1 cellular context compared by ENCODE assay signal in the genomic region with DNA sequence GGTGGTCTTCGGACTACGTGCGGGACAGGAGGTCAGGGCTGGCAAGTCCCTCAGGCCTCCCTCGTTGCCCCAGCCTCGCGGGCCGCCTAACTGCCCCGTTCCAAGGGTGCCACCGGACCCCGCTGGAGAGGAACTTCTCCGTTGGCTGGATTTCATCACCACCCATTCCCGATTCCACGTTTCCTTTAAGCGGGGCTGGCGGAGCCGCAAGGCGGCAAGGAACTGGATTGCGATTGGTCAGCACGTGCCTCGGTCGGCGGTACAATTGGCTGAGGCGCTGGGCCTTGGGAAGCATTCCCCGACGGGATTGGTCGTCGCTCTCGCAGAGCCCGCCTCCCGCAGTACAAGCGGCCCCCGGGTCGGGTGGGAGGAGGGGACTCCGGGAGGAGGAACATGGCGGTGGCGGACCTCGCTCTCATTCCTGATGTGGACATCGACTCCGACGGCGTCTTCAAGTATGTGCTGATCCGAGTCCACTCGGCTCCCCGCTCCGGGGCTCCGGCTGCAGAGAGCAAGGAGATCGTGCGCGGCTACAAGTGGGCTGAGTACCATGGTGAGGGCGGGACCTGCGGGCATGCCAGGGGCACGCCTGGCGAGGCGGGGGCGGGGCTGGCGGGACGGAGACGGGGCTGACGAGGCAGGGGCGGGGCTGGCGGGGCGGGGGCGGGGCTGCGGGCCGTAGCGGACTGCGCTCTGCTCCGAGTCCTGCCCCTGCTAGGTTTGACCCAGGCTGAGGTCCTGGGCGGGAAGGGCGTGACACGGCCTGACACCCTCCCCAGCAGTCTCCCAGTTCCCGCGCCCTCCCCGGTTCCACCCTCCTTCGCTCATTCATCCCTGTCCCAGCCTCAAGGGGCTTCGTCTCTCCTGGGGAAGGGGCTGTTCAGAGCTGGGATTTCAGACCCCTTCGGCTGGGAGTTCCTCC.
TF ChIP-seq lines count a peak whose summit lies in the region.

A gene (plus strand): TSS at position 372 of the 922 bp plus-strand sequence. CDS start 22 bp downstream, at position 394.

TF ChIP-seq in K562, 482 proteins besides CTCF, POLR2A, EP300 and RAD21 (continued from another document and continues in another):
- TF ChIP-seq, protein P1, sequence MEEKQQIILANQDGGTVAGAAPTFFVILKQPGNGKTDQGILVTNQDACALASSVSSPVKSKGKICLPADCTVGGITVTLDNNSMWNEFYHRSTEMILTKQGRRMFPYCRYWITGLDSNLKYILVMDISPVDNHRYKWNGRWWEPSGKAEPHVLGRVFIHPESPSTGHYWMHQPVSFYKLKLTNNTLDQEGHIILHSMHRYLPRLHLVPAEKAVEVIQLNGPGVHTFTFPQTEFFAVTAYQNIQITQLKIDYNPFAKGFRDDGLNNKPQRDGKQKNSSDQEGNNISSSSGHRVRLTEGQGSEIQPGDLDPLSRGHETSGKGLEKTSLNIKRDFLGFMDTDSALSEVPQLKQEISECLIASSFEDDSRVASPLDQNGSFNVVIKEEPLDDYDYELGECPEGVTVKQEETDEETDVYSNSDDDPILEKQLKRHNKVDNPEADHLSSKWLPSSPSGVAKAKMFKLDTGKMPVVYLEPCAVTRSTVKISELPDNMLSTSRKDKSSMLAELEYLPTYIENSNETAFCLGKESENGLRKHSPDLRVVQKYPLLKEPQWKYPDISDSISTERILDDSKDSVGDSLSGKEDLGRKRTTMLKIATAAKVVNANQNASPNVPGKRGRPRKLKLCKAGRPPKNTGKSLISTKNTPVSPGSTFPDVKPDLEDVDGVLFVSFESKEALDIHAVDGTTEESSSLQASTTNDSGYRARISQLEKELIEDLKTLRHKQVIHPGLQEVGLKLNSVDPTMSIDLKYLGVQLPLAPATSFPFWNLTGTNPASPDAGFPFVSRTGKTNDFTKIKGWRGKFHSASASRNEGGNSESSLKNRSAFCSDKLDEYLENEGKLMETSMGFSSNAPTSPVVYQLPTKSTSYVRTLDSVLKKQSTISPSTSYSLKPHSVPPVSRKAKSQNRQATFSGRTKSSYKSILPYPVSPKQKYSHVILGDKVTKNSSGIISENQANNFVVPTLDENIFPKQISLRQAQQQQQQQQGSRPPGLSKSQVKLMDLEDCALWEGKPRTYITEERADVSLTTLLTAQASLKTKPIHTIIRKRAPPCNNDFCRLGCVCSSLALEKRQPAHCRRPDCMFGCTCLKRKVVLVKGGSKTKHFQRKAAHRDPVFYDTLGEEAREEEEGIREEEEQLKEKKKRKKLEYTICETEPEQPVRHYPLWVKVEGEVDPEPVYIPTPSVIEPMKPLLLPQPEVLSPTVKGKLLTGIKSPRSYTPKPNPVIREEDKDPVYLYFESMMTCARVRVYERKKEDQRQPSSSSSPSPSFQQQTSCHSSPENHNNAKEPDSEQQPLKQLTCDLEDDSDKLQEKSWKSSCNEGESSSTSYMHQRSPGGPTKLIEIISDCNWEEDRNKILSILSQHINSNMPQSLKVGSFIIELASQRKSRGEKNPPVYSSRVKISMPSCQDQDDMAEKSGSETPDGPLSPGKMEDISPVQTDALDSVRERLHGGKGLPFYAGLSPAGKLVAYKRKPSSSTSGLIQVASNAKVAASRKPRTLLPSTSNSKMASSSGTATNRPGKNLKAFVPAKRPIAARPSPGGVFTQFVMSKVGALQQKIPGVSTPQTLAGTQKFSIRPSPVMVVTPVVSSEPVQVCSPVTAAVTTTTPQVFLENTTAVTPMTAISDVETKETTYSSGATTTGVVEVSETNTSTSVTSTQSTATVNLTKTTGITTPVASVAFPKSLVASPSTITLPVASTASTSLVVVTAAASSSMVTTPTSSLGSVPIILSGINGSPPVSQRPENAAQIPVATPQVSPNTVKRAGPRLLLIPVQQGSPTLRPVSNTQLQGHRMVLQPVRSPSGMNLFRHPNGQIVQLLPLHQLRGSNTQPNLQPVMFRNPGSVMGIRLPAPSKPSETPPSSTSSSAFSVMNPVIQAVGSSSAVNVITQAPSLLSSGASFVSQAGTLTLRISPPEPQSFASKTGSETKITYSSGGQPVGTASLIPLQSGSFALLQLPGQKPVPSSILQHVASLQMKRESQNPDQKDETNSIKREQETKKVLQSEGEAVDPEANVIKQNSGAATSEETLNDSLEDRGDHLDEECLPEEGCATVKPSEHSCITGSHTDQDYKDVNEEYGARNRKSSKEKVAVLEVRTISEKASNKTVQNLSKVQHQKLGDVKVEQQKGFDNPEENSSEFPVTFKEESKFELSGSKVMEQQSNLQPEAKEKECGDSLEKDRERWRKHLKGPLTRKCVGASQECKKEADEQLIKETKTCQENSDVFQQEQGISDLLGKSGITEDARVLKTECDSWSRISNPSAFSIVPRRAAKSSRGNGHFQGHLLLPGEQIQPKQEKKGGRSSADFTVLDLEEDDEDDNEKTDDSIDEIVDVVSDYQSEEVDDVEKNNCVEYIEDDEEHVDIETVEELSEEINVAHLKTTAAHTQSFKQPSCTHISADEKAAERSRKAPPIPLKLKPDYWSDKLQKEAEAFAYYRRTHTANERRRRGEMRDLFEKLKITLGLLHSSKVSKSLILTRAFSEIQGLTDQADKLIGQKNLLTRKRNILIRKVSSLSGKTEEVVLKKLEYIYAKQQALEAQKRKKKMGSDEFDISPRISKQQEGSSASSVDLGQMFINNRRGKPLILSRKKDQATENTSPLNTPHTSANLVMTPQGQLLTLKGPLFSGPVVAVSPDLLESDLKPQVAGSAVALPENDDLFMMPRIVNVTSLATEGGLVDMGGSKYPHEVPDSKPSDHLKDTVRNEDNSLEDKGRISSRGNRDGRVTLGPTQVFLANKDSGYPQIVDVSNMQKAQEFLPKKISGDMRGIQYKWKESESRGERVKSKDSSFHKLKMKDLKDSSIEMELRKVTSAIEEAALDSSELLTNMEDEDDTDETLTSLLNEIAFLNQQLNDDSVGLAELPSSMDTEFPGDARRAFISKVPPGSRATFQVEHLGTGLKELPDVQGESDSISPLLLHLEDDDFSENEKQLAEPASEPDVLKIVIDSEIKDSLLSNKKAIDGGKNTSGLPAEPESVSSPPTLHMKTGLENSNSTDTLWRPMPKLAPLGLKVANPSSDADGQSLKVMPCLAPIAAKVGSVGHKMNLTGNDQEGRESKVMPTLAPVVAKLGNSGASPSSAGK (IDR thresholded peaks at IDR 0.05), result peak; percentile 36
- TF ChIP-seq ZNF212 (CRISPR knock-in tag; IDR thresholded peaks at IDR 0.05) (no peak), SIX5 (IDR thresholded peaks at IDR 0.05; ENCODE audit: borderline replicate concordance in 1 of 2, insufficient read depth in 1 of 2, low read depth in 1 of 2, low read length in 2 of 2) (no peak), RBM14 (IDR thresholded peaks at IDR 0.05; ENCODE audit: borderline replicate concordance, insufficient read depth, low read depth, low read length) (no peak), MYNN (IDR thresholded peaks at IDR 0.05) (peak; percentile 90), MYNN (CRISPR knock-in tag; IDR thresholded peaks at IDR 0.05) (no peak), FOXM1 (IDR thresholded peaks at IDR 0.05; ENCODE audit: low read depth) (peak; percentile 86), FOXM1 (CRISPR knock-in tag; IDR thresholded peaks at IDR 0.05; ENCODE audit: low read depth) (no peak; the same call in 1 of the 2 replicates), ZNF324 (CRISPR knock-in tag; IDR thresholded peaks at IDR 0.05) (0 out of 2 replicates have a peak, but pooled peaks have one; percentile 15), ZNF445 (CRISPR knock-in tag; IDR thresholded peaks at IDR 0.05; ENCODE audit: low read depth) (no peak), GTF2E2 (tag; IDR thresholded peaks at IDR 0.05) (no peak), SMARCE1 (IDR thresholded peaks at IDR 0.05) (no peak), MYC (IDR thresholded peaks at IDR 0.05; ENCODE audit: low read depth, low read length) (peak; percentile 99), MYC (CRISPR knock-in tag; IDR thresholded peaks at IDR 0.05; ENCODE audit: borderline replicate concordance, low read depth) (peak; percentile 97), PHTF2 (CRISPR knock-in tag; IDR thresholded peaks at IDR 0.05) (no peak), POLR2G (IDR thresholded peaks at IDR 0.05; ENCODE audit: low read depth, low read length) (peak; percentile 86), SMAD3 (CRISPR knock-in tag; conservative IDR thresholded peaks at IDR 0.05) (no peak), EZH2 (IDR thresholded peaks at IDR 0.05; ENCODE audit: borderline replicate concordance, low read depth, low read length) (no peak), KLF10 (CRISPR knock-in tag; IDR thresholded peaks at IDR 0.05) (no peak), ZNF184 (CRISPR knock-in tag; IDR thresholded peaks at IDR 0.05) (no peak), NFE2L1 (tag; IDR thresholded peaks at IDR 0.05; ENCODE audit: borderline replicate concordance, low read depth) (no peak), PHB2 (IDR thresholded peaks at IDR 0.05; ENCODE audit: low read depth) (no peak), TBL1XR1 (IDR thresholded peaks at IDR 0.05; ENCODE audit: low read length in 2 of 2) (no peak), EGR1 (conservative IDR thresholded peaks at IDR 0.05) (peak; percentile 79), KDM5B (IDR thresholded peaks at IDR 0.05; ENCODE audit: insufficient replicate concordance, low read depth, low read length) (peak; percentile 92), SLC30A9 (CRISPR knock-in tag; IDR thresholded peaks at IDR 0.05) (no peak)
- TF ChIP-seq, protein P2, sequence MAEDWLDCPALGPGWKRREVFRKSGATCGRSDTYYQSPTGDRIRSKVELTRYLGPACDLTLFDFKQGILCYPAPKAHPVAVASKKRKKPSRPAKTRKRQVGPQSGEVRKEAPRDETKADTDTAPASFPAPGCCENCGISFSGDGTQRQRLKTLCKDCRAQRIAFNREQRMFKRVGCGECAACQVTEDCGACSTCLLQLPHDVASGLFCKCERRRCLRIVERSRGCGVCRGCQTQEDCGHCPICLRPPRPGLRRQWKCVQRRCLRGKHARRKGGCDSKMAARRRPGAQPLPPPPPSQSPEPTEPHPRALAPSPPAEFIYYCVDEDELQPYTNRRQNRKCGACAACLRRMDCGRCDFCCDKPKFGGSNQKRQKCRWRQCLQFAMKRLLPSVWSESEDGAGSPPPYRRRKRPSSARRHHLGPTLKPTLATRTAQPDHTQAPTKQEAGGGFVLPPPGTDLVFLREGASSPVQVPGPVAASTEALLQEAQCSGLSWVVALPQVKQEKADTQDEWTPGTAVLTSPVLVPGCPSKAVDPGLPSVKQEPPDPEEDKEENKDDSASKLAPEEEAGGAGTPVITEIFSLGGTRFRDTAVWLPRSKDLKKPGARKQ (CRISPR knock-in tag; IDR thresholded peaks at IDR 0.05), result no peak
- TF ChIP-seq, protein P3, sequence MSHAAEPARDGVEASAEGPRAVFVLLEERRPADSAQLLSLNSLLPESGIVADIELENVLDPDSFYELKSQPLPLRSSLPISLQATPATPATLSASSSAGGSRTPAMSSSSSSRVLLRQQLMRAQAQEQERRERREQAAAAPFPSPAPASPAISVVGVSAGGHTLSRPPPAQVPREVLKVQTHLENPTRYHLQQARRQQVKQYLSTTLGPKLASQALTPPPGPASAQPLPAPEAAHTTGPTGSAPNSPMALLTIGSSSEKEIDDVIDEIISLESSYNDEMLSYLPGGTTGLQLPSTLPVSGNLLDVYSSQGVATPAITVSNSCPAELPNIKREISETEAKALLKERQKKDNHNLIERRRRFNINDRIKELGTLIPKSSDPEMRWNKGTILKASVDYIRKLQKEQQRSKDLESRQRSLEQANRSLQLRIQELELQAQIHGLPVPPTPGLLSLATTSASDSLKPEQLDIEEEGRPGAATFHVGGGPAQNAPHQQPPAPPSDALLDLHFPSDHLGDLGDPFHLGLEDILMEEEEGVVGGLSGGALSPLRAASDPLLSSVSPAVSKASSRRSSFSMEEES (CRISPR knock-in tag; IDR thresholded peaks at IDR 0.05), result no peak
- TF ChIP-seq, protein P4, sequence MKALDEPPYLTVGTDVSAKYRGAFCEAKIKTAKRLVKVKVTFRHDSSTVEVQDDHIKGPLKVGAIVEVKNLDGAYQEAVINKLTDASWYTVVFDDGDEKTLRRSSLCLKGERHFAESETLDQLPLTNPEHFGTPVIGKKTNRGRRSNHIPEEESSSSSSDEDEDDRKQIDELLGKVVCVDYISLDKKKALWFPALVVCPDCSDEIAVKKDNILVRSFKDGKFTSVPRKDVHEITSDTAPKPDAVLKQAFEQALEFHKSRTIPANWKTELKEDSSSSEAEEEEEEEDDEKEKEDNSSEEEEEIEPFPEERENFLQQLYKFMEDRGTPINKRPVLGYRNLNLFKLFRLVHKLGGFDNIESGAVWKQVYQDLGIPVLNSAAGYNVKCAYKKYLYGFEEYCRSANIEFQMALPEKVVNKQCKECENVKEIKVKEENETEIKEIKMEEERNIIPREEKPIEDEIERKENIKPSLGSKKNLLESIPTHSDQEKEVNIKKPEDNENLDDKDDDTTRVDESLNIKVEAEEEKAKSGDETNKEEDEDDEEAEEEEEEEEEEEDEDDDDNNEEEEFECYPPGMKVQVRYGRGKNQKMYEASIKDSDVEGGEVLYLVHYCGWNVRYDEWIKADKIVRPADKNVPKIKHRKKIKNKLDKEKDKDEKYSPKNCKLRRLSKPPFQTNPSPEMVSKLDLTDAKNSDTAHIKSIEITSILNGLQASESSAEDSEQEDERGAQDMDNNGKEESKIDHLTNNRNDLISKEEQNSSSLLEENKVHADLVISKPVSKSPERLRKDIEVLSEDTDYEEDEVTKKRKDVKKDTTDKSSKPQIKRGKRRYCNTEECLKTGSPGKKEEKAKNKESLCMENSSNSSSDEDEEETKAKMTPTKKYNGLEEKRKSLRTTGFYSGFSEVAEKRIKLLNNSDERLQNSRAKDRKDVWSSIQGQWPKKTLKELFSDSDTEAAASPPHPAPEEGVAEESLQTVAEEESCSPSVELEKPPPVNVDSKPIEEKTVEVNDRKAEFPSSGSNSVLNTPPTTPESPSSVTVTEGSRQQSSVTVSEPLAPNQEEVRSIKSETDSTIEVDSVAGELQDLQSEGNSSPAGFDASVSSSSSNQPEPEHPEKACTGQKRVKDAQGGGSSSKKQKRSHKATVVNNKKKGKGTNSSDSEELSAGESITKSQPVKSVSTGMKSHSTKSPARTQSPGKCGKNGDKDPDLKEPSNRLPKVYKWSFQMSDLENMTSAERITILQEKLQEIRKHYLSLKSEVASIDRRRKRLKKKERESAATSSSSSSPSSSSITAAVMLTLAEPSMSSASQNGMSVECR (CRISPR knock-in tag; IDR thresholded peaks at IDR 0.05), result peak; percentile 68
- TF ChIP-seq, protein P5, sequence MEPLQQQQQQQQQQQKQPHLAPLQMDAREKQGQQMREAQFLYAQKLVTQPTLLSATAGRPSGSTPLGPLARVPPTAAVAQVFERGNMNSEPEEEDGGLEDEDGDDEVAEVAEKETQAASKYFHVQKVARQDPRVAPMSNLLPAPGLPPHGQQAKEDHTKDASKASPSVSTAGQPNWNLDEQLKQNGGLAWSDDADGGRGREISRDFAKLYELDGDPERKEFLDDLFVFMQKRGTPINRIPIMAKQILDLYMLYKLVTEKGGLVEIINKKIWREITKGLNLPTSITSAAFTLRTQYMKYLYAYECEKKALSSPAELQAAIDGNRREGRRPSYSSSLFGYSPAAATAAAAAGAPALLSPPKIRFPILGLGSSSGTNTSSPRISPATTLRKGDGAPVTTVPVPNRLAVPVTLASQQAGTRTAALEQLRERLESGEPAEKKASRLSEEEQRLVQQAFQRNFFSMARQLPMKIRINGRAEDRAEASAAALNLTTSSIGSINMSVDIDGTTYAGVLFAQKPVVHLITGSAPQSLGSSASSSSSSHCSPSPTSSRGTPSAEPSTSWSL (CRISPR knock-in tag; IDR thresholded peaks at IDR 0.05; ENCODE audit: borderline replicate concordance), result no peak
- TF ChIP-seq, protein P6, sequence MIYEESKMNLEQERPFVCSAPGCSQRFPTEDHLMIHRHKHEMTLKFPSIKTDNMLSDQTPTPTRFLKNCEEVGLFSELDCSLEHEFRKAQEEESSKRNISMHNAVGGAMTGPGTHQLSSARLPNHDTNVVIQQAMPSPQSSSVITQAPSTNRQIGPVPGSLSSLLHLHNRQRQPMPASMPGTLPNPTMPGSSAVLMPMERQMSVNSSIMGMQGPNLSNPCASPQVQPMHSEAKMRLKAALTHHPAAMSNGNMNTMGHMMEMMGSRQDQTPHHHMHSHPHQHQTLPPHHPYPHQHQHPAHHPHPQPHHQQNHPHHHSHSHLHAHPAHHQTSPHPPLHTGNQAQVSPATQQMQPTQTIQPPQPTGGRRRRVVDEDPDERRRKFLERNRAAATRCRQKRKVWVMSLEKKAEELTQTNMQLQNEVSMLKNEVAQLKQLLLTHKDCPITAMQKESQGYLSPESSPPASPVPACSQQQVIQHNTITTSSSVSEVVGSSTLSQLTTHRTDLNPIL (CRISPR knock-in tag; IDR thresholded peaks at IDR 0.05), result no peak
